In the genomic region with DNA sequence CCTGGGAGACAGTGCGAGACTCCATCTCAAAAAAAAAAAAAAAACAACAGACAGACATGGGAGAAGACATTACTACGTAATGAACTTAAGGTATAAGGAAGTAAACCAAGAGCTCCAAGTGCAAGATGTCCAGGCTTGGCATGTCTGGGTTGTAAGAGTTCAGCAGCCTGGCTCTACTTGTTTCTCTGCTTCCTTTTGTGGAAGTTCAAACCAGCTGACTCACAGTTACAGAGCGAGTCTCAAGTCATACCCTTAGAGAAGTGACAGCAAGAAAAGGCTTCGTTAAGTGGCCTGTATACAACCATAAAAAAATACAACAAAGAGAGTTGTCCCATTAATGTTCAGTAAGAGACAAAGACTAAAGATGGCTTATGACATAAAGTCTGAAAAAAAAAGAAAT, we compare ENCODE assay signal across 8 cellular contexts. TPM values are rescaled to one million over a fixed set of nuclear protein-coding genes. Genes with fewer than 3 reads are reported as not detected.
DNase-seq lines count a peak whose midpoint lies in the region; ATAC-seq and TF ChIP-seq lines count a peak whose summit lies in the region.

No MANE protein-coding gene starts in this region.

- no peak for TF ChIP-seq CTCF in osteoblast (IDR thresholded peaks at IDR 0.05; ENCODE audit: extremely low read depth, low read depth, low read length)

- H3K9me3 ChIP-seq in esophagus (ENCODE audit: control insufficient read depth in 2 of 2, insufficient read depth in 1 of 2, low read depth in 1 of 2, low read length in 1 of 2) (no peaks in the 10 kb centered on the region), osteoblast (ENCODE audit: low read depth, low read length) (no peaks in the 10 kb centered on the region)

- H2AFZ ChIP-seq in osteoblast (ENCODE audit: low read length), result no peak overlapping the region

- WGBS in esophagus, 2 donors, result 47 to 65% methylated on average over 4 of the region's 4 CpGs

- H3K36me3 ChIP-seq in esophagus (ENCODE audit: control insufficient read depth in 2 of 2, insufficient read depth in 2 of 2, low read length in 1 of 2) (peaks cover 0 to 3% of the 10 kb centered on the region in 2 donors), osteoblast (ENCODE audit: insufficient read depth, low read length) (peaks cover 75% of the 10 kb centered on the region)

- peaks cover 45% of the 10 kb centered on the region for H3K79me2 ChIP-seq in osteoblast (ENCODE audit: insufficient read depth, low read length)

- ATAC-seq in GM18861 (IDR thresholded peaks at IDR 0.05; ENCODE audit: unreplicated experiment), result no peak

- H3K4me3 ChIP-seq in esophagus (ENCODE audit: low read depth in 1 of 2, low read length in 2 of 2), result peak overlapping the region; percentile 7 to 93
- peak overlapping the region; percentile 90 for H3K4me3 ChIP-seq in osteoblast (ENCODE audit: insufficient read depth, low read length)

- H3K4me2 ChIP-seq in osteoblast (ENCODE audit: insufficient read depth, low read length), result peak overlapping the region; percentile 97

- H3K27ac ChIP-seq in esophagus (ENCODE audit: low read depth in 2 of 2, low read length in 1 of 2) (peak overlapping the region; percentile 53 to 76), osteoblast (ENCODE audit: low read depth, low read length) (peak overlapping the region; percentile 81)

- no peaks in the 10 kb centered on the region for H3K4me1 ChIP-seq in esophagus (ENCODE audit: control insufficient read depth in 2 of 2, insufficient read depth in 2 of 2, low read length in 1 of 2)
- peaks cover 37% of the 10 kb centered on the region for H3K4me1 ChIP-seq in osteoblast (ENCODE audit: insufficient read depth, low read length)

- peak; percentile 58 for DNase-seq in ELR (ENCODE audit: low read depth)
- DNase-seq in SIG-M5 treated with dmso at 0.1 percent for 504 hours (lab: John Stamatoyannopoulos, UW; ENCODE audit: unreplicated experiment), result peak; percentile 94
- peak; percentile 34 for DNase-seq in osteoblast (ENCODE audit: insufficient read length, low spot score, missing footprints)
- DNase-seq in stimulated activated CD4-positive, alpha-beta T cell treated with anti-CD3 and anti-CD28 coated beads, Interleukin-12 subunit alpha, Interleukin-12 subunit beta, amount 100 ng/mL, for 4 hours, result no peak
- DNase-seq in cortex of kidney (lab: John Stamatoyannopoulos, UW), result no peak
- no peak for DNase-seq in LoVo (ENCODE audit: low spot score)

- H3K27me3 ChIP-seq in esophagus (ENCODE audit: control insufficient read depth in 1 of 2, insufficient read depth in 2 of 2, low read length in 2 of 2) (no peaks in the 10 kb centered on the region), osteoblast (ENCODE audit: insufficient read depth, low read length) (no peaks in the 10 kb centered on the region)

- no peaks in the 10 kb centered on the region for H4K20me1 ChIP-seq in osteoblast (ENCODE audit: insufficient read depth, low read length)

RNA-seq across cellular contexts. Expression of a gene that starts 1.3 kb away (rescaled TPM):
- polyA plus RNA-seq in esophagus, result 10 to 100 TPM; 23.4 to 29.7 TPM
- total RNA-seq in osteoblast, result 36.9 and 39.5 TPM in 2 replicates

RNA-seq across cellular contexts. Expression of a gene that starts 24.3 kb away (rescaled TPM):
- 10 to 100 TPM; 11.9 to 29.6 TPM for polyA plus RNA-seq in esophagus
- 32.7 and 37.3 TPM in 2 replicates for total RNA-seq in osteoblast

RNA-seq across cellular contexts. Expression of a gene that starts 31.5 kb away (rescaled TPM):
- under 1 TPM; 0.04 to 0.08 TPM for polyA plus RNA-seq in esophagus
- not detected in 2 replicates for total RNA-seq in osteoblast

RNA-seq across cellular contexts. Expression of a gene that starts 50.5 kb away (rescaled TPM):
- polyA plus RNA-seq in esophagus, result under 1 TPM; 0.20 to 0.99 TPM
- total RNA-seq in osteoblast, result 33.3 and 34.5 TPM in 2 replicates

RNA-seq across cellular contexts. Expression of a gene that starts 52.9 kb away (rescaled TPM):
- 10 to 100 TPM; 11.0 to 19.8 TPM for polyA plus RNA-seq in esophagus
- 39.4 and 44.2 TPM in 2 replicates for total RNA-seq in osteoblast

Comparison
In these comparisons a context has a peak if more than half of its experiments do, and no peak if none do; other contexts are left out.
1. DNase-seq: peak in ELR (single experiment), SIG-M5 treated with dmso at 0.1 percent for 504 hours (single experiment) and osteoblast (single experiment); none in stimulated activated CD4-positive, alpha-beta T cell treated with anti-CD3 and anti-CD28 coated beads, Interleukin-12 subunit alpha, Interleukin-12 subunit beta, amount 100 ng/mL, for 4 hours (single experiment), cortex of kidney (single experiment) and LoVo (single experiment).